In genomic region chrX:40106677-40107290, GRCh38 we compare ENCODE assay signal across 2 cellular contexts.
A peak's percentile ranks its signal among the peaks of the same experiment; 100 is the strongest.
TF ChIP-seq lines count a peak whose summit lies in the region.

No MANE protein-coding gene starts in this region.

TF ChIP-seq in A549, 52 proteins besides CTCF, POLR2A, EP300 and RAD21:
- TF ChIP-seq ZNF302 (CRISPR knock-in tag; IDR thresholded peaks at IDR 0.05): no peak
- no peak for TF ChIP-seq ZFP36 (IDR thresholded peaks at IDR 0.05; ENCODE audit: borderline replicate concordance, partially characterized antibody)

TF ChIP-seq in GM12878, 131 proteins besides CTCF, POLR2A, EP300 and RAD21:
- TF ChIP-seq KAT2A (conservative IDR thresholded peaks at IDR 0.05; ENCODE audit: control insufficient read depth, low read depth, low read length) (no peak), YY1 (IDR thresholded peaks at IDR 0.05; ENCODE audit: low read depth, low read length) (0 out of 2 replicates have a peak, but pooled peaks have one; percentile 1)
